In the genomic region with DNA sequence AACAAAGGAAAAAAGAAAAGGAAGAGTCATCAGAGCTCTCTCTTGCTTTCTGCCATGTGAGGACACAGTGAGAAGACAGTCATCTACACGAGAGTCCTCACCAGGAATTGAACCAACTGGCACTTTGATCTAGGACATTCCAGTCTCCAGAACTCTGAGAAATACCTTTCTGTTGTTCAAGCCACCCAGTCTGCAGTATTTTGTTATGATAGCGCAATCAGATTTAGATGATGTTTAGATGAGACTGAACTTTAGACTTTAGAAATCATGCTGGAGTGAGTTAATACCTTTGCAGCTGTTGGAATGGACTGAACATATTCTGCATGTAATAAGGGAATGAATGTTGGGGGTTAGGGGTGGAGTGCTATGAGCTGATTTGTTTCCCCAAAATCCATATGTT, we compare ENCODE assay signal across 32 cellular contexts.
"Had no signal": no experiment of that assay in that cellular context is flagged by ENCODE, and none has a peak within 500 bp of the region (broad histone marks: within the 10 kb centered on the region; RNA-seq: fewer than 3 reads in every experiment).

No MANE protein-coding gene starts in this region.

- H3K27me3 ChIP-seq: heart left ventricle, pancreas, sigmoid colon, testis, thyroid gland, transverse colon, upper lobe of left lung, vagina had no signal

- FAIRE-seq: islet of Langerhans, kidney, pancreas had no signal

- H3K4me1 ChIP-seq: heart left ventricle, lower lobe of right lung, pancreas, prostate gland, sigmoid colon, testis, thyroid gland, transverse colon, upper lobe of left lung, vagina had no signal

- H3K9me3 ChIP-seq: lower lobe of right lung, pancreas, prostate gland, sigmoid colon, testis, thyroid gland, transverse colon, upper lobe of left lung, vagina had no signal

- H3K27ac ChIP-seq: heart left ventricle, lower lobe of right lung, pancreas, prostate gland, sigmoid colon, testis, thyroid gland, transverse colon, upper lobe of left lung, vagina had no signal

- H3K36me3 Mint-ChIP-seq: immature natural killer cell; naive thymus-derived CD8-positive, alpha-beta T cell had no signal

- H3K27ac Mint-ChIP-seq: immature natural killer cell; naive thymus-derived CD8-positive, alpha-beta T cell; nephron; stimulated activated memory B cell treated with anti-CD40 and anti-IgM and Interleukin-4, amounts not matched to agents 10 μg/mL and 1 μg/mL and 100 μg/mL, for 72 hours; stimulated activated naive CD8-positive, alpha-beta T cell treated with anti-CD3 and anti-CD28 coated beads, Interleukin-15, amount 100 ng/mL, for 72 hours had no signal

- H3K4me2 ChIP-seq: smooth muscle cell had no signal

- DNase-seq: heart left ventricle; hypothalamus; immature natural killer cell; kidney; left ventricle myocardium superior; lower lobe of right lung; mammary epithelial cell; mesenchymal stem cell; naive thymus-derived CD8-positive, alpha-beta T cell; nucleus accumbens; pancreas; posterior cingulate gyrus; retina; right cardiac atrium; sigmoid colon; stimulated activated CD4-positive, alpha-beta T cell treated with anti-CD3 and anti-CD28 coated beads, Interleukin-1b, Interleukin-23, amount 100 ng/mL, for 48 hours; stimulated activated CD4-positive, alpha-beta T cell treated with anti-CD3 and anti-CD28 coated beads, Interleukin-2, amount 100 ng/mL, for 48 hours; stimulated activated CD4-positive, alpha-beta T cell treated with anti-CD3 and anti-CD28 coated beads, Interleukin-4, amount 100 ng/mL, for 4 hours; stimulated activated CD8-positive, alpha-beta memory T cell treated with anti-CD3 and anti-CD28 coated beads, Interleukin-4, amount 100 ng/mL, for 48 hours; stimulated activated naive CD4-positive, alpha-beta T cell treated with Interleukin-2 at 50 U/mL for 16 hours; stimulated activated naive CD8-positive, alpha-beta T cell treated with anti-CD3 and anti-CD28 coated beads, Interleukin-15, amount 100 ng/mL, for 72 hours; testis; thyroid gland; transverse colon; upper lobe of left lung had no signal

- H3K4me1 Mint-ChIP-seq: immature natural killer cell; naive thymus-derived CD8-positive, alpha-beta T cell; nephron; neural crest cell; stimulated activated memory B cell treated with anti-CD40 and anti-IgM and Interleukin-4, amounts not matched to agents 10 μg/mL and 1 μg/mL and 100 μg/mL, for 72 hours; stimulated activated naive CD8-positive, alpha-beta T cell treated with anti-CD3 and anti-CD28 coated beads, Interleukin-15, amount 100 ng/mL, for 72 hours had no signal

- H3K4me3 ChIP-seq: heart left ventricle, lower lobe of right lung, pancreas, prostate gland, sigmoid colon, smooth muscle cell, testis, thyroid gland, transverse colon, upper lobe of left lung, vagina had no signal

- H3K27me3 Mint-ChIP-seq: stimulated activated memory B cell treated with anti-CD40 and anti-IgM and Interleukin-4, amounts not matched to agents 10 μg/mL and 1 μg/mL and 100 μg/mL, for 72 hours; stimulated activated naive CD8-positive, alpha-beta T cell treated with anti-CD3 and anti-CD28 coated beads, Interleukin-15, amount 100 ng/mL, for 72 hours had no signal

- ATAC-seq: heart left ventricle; left ventricle myocardium superior; lower lobe of right lung; naive thymus-derived CD8-positive, alpha-beta T cell; pancreas; right cardiac atrium; stimulated activated memory B cell treated with anti-CD40 and anti-IgM and Interleukin-4, amounts not matched to agents 10 μg/mL and 1 μg/mL and 100 μg/mL, for 72 hours; stimulated activated naive CD8-positive, alpha-beta T cell treated with anti-CD3 and anti-CD28 coated beads, Interleukin-15, amount 100 ng/mL, for 72 hours had no signal

- H3K36me3 ChIP-seq: heart left ventricle, lower lobe of right lung, pancreas, prostate gland, sigmoid colon, thyroid gland, transverse colon, upper lobe of left lung, vagina had no signal

- H3K9me3 Mint-ChIP-seq: immature natural killer cell; naive thymus-derived CD8-positive, alpha-beta T cell; nephron; neural crest cell; stimulated activated memory B cell treated with anti-CD40 and anti-IgM and Interleukin-4, amounts not matched to agents 10 μg/mL and 1 μg/mL and 100 μg/mL, for 72 hours; stimulated activated naive CD8-positive, alpha-beta T cell treated with anti-CD3 and anti-CD28 coated beads, Interleukin-15, amount 100 ng/mL, for 72 hours had no signal

- H3K4me3 Mint-ChIP-seq: immature natural killer cell; naive thymus-derived CD8-positive, alpha-beta T cell; nephron; neural crest cell; stimulated activated memory B cell treated with anti-CD40 and anti-IgM and Interleukin-4, amounts not matched to agents 10 μg/mL and 1 μg/mL and 100 μg/mL, for 72 hours; stimulated activated naive CD8-positive, alpha-beta T cell treated with anti-CD3 and anti-CD28 coated beads, Interleukin-15, amount 100 ng/mL, for 72 hours had no signal
